11 cellular contexts compared by ENCODE assay signal in genomic region chr1:12339410-12339809, GRCh38.
DNase-seq lines count a peak whose midpoint lies in the region; FAIRE-seq and TF ChIP-seq lines count a peak whose summit lies in the region.
"Had no signal": no experiment of that assay in that cellular context is flagged by ENCODE, and none has a peak within 500 bp of the region (broad histone marks: within the 10 kb centered on the region; RNA-seq: fewer than 3 reads in every experiment).

No MANE protein-coding gene starts in this region.

- H2BK120ac ChIP-seq in H1 (replicated peaks; ENCODE audit: low read depth, low read length) (no peak overlapping the region), mesendoderm (ENCODE audit: low read depth, low read length) (no peak overlapping the region)

- H3K36me3 ChIP-seq in H1 (ENCODE audit: control insufficient read depth in 2 of 4, insufficient read depth in 4 of 4, low read length in 3 of 4) (peaks cover 0 to 10% (median 4%) of the 10 kb centered on the region in 4 experiments; a peak in 3 of 8 replicates), mesendoderm (ENCODE audit: control insufficient read depth, insufficient read depth, low read length) (no peaks in the 10 kb centered on the region)

- TF ChIP-seq RAD21 in Ishikawa (IDR thresholded peaks at IDR 0.05; ENCODE audit: low read depth) (0 out of 2 replicates have a peak, but pooled peaks have one; percentile 5), H1 (IDR thresholded peaks at IDR 0.05 in 1 of 2, conservative IDR thresholded peaks at IDR 0.05 in 1 of 2; ENCODE audit: low read depth in 2 of 2, low read length in 2 of 2) (peak; percentile 9 to 32; a peak in 1 of 4 replicates)

- H3K79me2 ChIP-seq in H1 (ENCODE audit: control insufficient read depth in 1 of 2, insufficient read depth in 2 of 2, low read length in 2 of 2) = no peaks in the 10 kb centered on the region
- H3K79me2 ChIP-seq in mesendoderm (ENCODE audit: control insufficient read depth, insufficient read depth, low read length) = no peaks in the 10 kb centered on the region

- H2BK5ac ChIP-seq in H1 (ENCODE audit: low read depth, low read length) (no peak overlapping the region), mesendoderm (ENCODE audit: low read length) (no peak overlapping the region)

- H4K5ac ChIP-seq in H1 (ENCODE audit: insufficient read length, low read depth, low read length) = no peak overlapping the region
- no peak overlapping the region for H4K5ac ChIP-seq in mesendoderm (ENCODE audit: low read length)

- H3K79me1 ChIP-seq in H1 (ENCODE audit: low read depth, low read length) (no peaks in the 10 kb centered on the region), mesendoderm (ENCODE audit: low read length) (no peaks in the 10 kb centered on the region)

- H3K4me1 ChIP-seq in H1 (replicated peaks in 1 of 4; ENCODE audit: control insufficient read depth in 3 of 4, insufficient read depth in 4 of 4, low read length in 3 of 4) = peaks cover 0 to 5% (median 3%) of the 10 kb centered on the region in 4 experiments; a peak in 3 of 7 replicates
- no peaks in the 10 kb centered on the region for H3K4me1 ChIP-seq in mesendoderm (ENCODE audit: control insufficient read depth, low read depth, low read length)

- no peaks in the 10 kb centered on the region for H4K20me1 ChIP-seq in H1 (replicated peaks in 1 of 2; ENCODE audit: control insufficient read depth in 1 of 2, insufficient read depth in 2 of 2, low read length in 2 of 2)

- TF ChIP-seq POLR2A in H1 (IDR thresholded peaks at IDR 0.05; ENCODE audit: control extremely low read depth in 1 of 2, low read depth in 2 of 2, low read length in 2 of 2) = no peak

- peak; percentile 65 for FAIRE-seq in H1 (lab: Jason Lieb, UNC)
- FAIRE-seq: bronchial epithelial cell, GM12878 had no signal

- H2BK15ac ChIP-seq in H1 (ENCODE audit: low read length) (no peak overlapping the region), mesendoderm (replicated peaks; ENCODE audit: low read depth) (no peak overlapping the region)

- no peaks in the 10 kb centered on the region for H3K27me3 ChIP-seq in H1 (replicated peaks in 1 of 4; ENCODE audit: control insufficient read depth in 3 of 4, extremely low read depth in 1 of 4, insufficient read depth in 3 of 4, low read length in 3 of 4)
- no peaks in the 10 kb centered on the region for H3K27me3 ChIP-seq in mesendoderm (ENCODE audit: insufficient read depth, low read length, poor library complexity)

- H3K4me3 ChIP-seq in H1 (ENCODE audit: extremely low read depth in 1 of 4, insufficient read depth in 2 of 4, low read depth in 3 of 4, low read length in 4 of 4) (no peak overlapping the region), mesendoderm (ENCODE audit: low read length) (no peak overlapping the region)
- H3K4me3 ChIP-seq: GM12878 had no signal

- H4K8ac ChIP-seq in H1 (ENCODE audit: extremely low read depth, insufficient read depth, low read length) (no peak overlapping the region), mesendoderm (ENCODE audit: low read depth, low read length) (no peak overlapping the region)

- no peak for DNase-seq in H1 (ENCODE audit: low read depth in 1 of 2, low spot score in 2 of 2)
- DNase-seq in mesendoderm = peak; percentile 11
- DNase-seq in NCI-H2029 (lab: John Stamatoyannopoulos, UW) = no peak
- no peak for DNase-seq in hippocampal formation (lab: John Stamatoyannopoulos, UW)
- no peak for DNase-seq in HCEC 1CT
- no peak for DNase-seq in NCI-H2196 (lab: John Stamatoyannopoulos, UW; ENCODE audit: unreplicated experiment)
- DNase-seq: activated CD8-positive, alpha-beta memory T cell treated with anti-CD3 and anti-CD28 coated beads, Interleukin-2, amount 10 ng/mL, durations not matched to agents 7 days and 5 days had no signal

- no peak overlapping the region for H3K18ac ChIP-seq in H1 (ENCODE audit: extremely low read depth, low read length)
- H3K18ac ChIP-seq in mesendoderm (ENCODE audit: low read length) = no peak overlapping the region

- no peak overlapping the region for H4K91ac ChIP-seq in H1 (replicated peaks; ENCODE audit: insufficient read length, low read length)

- no peak for TF ChIP-seq EP300 in Ishikawa (IDR thresholded peaks at IDR 0.05; ENCODE audit: borderline replicate concordance)
- TF ChIP-seq EP300 in H1 (IDR thresholded peaks at IDR 0.05; ENCODE audit: borderline replicate concordance in 1 of 2, low read depth in 2 of 2, low read length in 2 of 2) = no peak

- TF ChIP-seq CTCF in 22Rv1 (IDR thresholded peaks at IDR 0.05) (peak; percentile 12; the same call in 1 of the 2 replicates), H1 (IDR thresholded peaks at IDR 0.05; ENCODE audit: control extremely low read depth in 1 of 3, insufficient read depth in 1 of 3, low read depth in 1 of 3, low read length in 3 of 3) (peak in 2 of 3 experiments; percentile 32 to 44; a peak in 2 of 4 replicates)

- no peak overlapping the region for H3K9ac ChIP-seq in H1 (replicated peaks in 1 of 4; ENCODE audit: extremely low read depth in 1 of 4, low read depth in 3 of 4, low read length in 3 of 4)
- H3K9ac ChIP-seq in mesendoderm (ENCODE audit: low read length) = no peak overlapping the region

- H3K23me2 ChIP-seq in H1 (ENCODE audit: low read depth, low read length) = no peaks in the 10 kb centered on the region

- POLR2A ChIA-PET in H1 (lab: Charles Lee; ENCODE audit: partially characterized antibody) = interaction anchor here (1.3 kb wide), 1 partner anchor 325 kb away, joined by 3 read pairs; no protein-coding TSS in a partner anchor

- H2BK12ac ChIP-seq in H1 (ENCODE audit: low read depth, low read length) = no peak overlapping the region

- WGBS in H1 (ENCODE audit: extremely low coverage in 1 of 2, insufficient coverage in 1 of 2, insufficient read length in 1 of 2, insufficient replicate concordance in 2 of 2, low coverage in 1 of 2, low lambda C conversion rate in 2 of 2, missing lambda C conversion rate in 1 of 2), 2 experiments = 84% methylated on average over 3 of the region's 3 CpGs; no CpG with 5 or more reads in 1 of the 2 experiments
- no CpG with 5 or more reads among the region's 3 CpGs for WGBS in mesendoderm (ENCODE audit: extremely low coverage, insufficient coverage, low lambda C conversion rate)

- no peak overlapping the region for H2AK5ac ChIP-seq in H1 (ENCODE audit: low read depth, low read length)
- no peak overlapping the region for H2AK5ac ChIP-seq in mesendoderm (ENCODE audit: low read length)

- H3K14ac ChIP-seq in H1 (ENCODE audit: insufficient read length) = no peak overlapping the region

- H3K4ac ChIP-seq in H1 (replicated peaks; ENCODE audit: insufficient read length, low read depth, low read length) (no peak overlapping the region), mesendoderm (ENCODE audit: low read depth, low read length) (no peak overlapping the region)

- no peak overlapping the region for H2BK20ac ChIP-seq in H1 (ENCODE audit: low read length)

- no peak overlapping the region for H3K56ac ChIP-seq in H1 (replicated peaks; ENCODE audit: insufficient read length, low read depth, low read length)
- no peak overlapping the region for H3K56ac ChIP-seq in mesendoderm (ENCODE audit: low read length)

- H3K9me3 ChIP-seq in H1 (ENCODE audit: insufficient read depth in 2 of 2, low read depth in 1 of 2, low read length in 1 of 2) = no peaks in the 10 kb centered on the region

- H3K27ac ChIP-seq in 22Rv1 (no peak overlapping the region), H1 (ENCODE audit: low read depth, low read length) (no peak overlapping the region), mesendoderm (ENCODE audit: low read depth, low read length) (no peak overlapping the region)

- no peak overlapping the region for H3K23ac ChIP-seq in H1 (ENCODE audit: insufficient read length)
- H3K23ac ChIP-seq in mesendoderm (ENCODE audit: low read length) = no peak overlapping the region

- CTCF ChIA-PET in H1 (lab: Charles Lee; ENCODE audit: partially characterized antibody) = interaction anchor here (0.6 to 1.9 kb wide), 17 partner anchors 10 to 1189 kb away, joined by 3 to 9 read pairs (median 3); no protein-coding TSS in a partner anchor

- H3K4me2 ChIP-seq in H1 (ENCODE audit: insufficient read depth in 1 of 2, low read depth in 2 of 2, low read length in 2 of 2) = no peak overlapping the region
- H3K4me2 ChIP-seq in mesendoderm (ENCODE audit: low read length) = no peak overlapping the region

- H2AFZ ChIP-seq in H1 (ENCODE audit: low read length) = no peak overlapping the region

TF ChIP-seq in Ishikawa, 13 proteins besides CTCF, POLR2A, EP300 and RAD21 (continues in another document):
- no peak for TF ChIP-seq NFIC (IDR thresholded peaks at IDR 0.05)
- no peak for TF ChIP-seq ZBTB7A (IDR thresholded peaks at IDR 0.05; ENCODE audit: low read depth)
- no peak for TF ChIP-seq USF1 (IDR thresholded peaks at IDR 0.05)

TF ChIP-seq in H1, 55 proteins besides CTCF, POLR2A, EP300 and RAD21:
- TF ChIP-seq TAF7 (optimal IDR thresholded peaks at IDR 0.05; ENCODE audit: borderline replicate concordance, low read depth, low read length) = no peak
- TF ChIP-seq EZH2 (IDR thresholded peaks at IDR 0.05; ENCODE audit: low read depth, low read length, severe bottlenecking) = no peak
- TF ChIP-seq TEAD4 (IDR thresholded peaks at IDR 0.05; ENCODE audit: low read depth, low read length) = no peak
- no peak for TF ChIP-seq SP4 (IDR thresholded peaks at IDR 0.05; ENCODE audit: low read length)
- TF ChIP-seq SP1 (IDR thresholded peaks at IDR 0.05; ENCODE audit: low read depth, low read length) = no peak
